ENCODE assay signal across 28 cellular contexts in the genomic region with DNA sequence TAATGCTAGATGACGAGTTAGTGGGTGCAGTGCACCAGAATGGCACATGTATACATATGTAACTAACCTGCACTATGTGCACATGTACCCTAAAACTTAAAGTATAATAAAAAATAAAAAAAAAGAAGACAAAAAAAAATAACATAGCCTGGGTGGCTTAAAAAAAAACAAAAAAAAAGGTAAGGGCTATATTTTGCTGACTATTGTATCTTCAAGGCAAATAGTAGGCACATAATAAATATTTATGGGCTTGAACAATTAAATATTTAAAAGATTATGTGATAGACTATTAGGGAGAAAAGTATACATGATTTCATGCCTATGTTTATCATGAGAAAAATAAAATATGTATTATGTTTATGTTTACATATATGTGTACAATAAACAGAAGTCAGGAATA.
"Had no signal": no experiment of that assay in that cellular context is flagged by ENCODE, and none has a peak within 500 bp of the region (broad histone marks: within the 10 kb centered on the region; RNA-seq: fewer than 3 reads in every experiment).

No MANE protein-coding gene starts in this region.

- H2AFZ ChIP-seq: neural progenitor cell, parathyroid adenoma had no signal

- H3K9me3 ChIP-seq: ovary, psoas muscle, thoracic aorta, thyroid gland, upper lobe of left lung, vagina had no signal

- H3K4me1 ChIP-seq: parathyroid adenoma, psoas muscle, spleen, stomach, thyroid gland, tibial nerve, upper lobe of left lung, vagina had no signal

- H3K9ac ChIP-seq: neural progenitor cell, parathyroid adenoma had no signal

- H3K27ac ChIP-seq: neural progenitor cell, ovary, parathyroid adenoma, psoas muscle, skin epidermis, spleen, stomach, thoracic aorta, thyroid gland, tibial nerve, upper lobe of left lung, vagina had no signal

- H3K4me3 ChIP-seq: neural progenitor cell, ovary, psoas muscle, skin epidermis, smooth muscle cell, spleen, stomach, thoracic aorta, thyroid gland, tibial nerve, upper lobe of left lung, vagina had no signal

- DNase-seq: naive thymus-derived CD4-positive, alpha-beta T cell; natural killer cell; occipital lobe; ovary; posterior cingulate gyrus; psoas muscle; right cardiac atrium; spleen; stimulated activated CD4-positive, alpha-beta T cell treated with anti-CD3 and anti-CD28 coated beads, Interleukin-12 subunit alpha, Interleukin-12 subunit beta, amount 100 ng/mL, for 4 hours; stimulated activated CD4-positive, alpha-beta T cell treated with anti-CD3 and anti-CD28 coated beads, Interleukin-1b, Interleukin-23, amount 100 ng/mL, for 48 hours; stimulated activated CD4-positive, alpha-beta T cell treated with anti-CD3 and anti-CD28 coated beads, Interleukin-4, amount 100 ng/mL, for 1 hour; stimulated activated CD4-positive, alpha-beta T cell treated with anti-CD3 and anti-CD28 coated beads, Interleukin-4, amount 100 ng/mL, for 4 hours; stimulated activated CD8-positive, alpha-beta memory T cell treated with anti-CD3 and anti-CD28 coated beads, Interleukin-4, amount 100 ng/mL, for 48 hours; stimulated activated naive CD4-positive, alpha-beta T cell; stomach; thyroid gland; trophoblast cell; upper lobe of left lung had no signal

- H3K36me3 ChIP-seq: neural progenitor cell, ovary, spleen, stomach, thoracic aorta, thyroid gland, tibial nerve, upper lobe of left lung, vagina had no signal

- H3K27me3 ChIP-seq: neural progenitor cell, ovary, spleen, stomach, thyroid gland, tibial nerve, upper lobe of left lung, vagina had no signal

- FAIRE-seq: urothelium cell line had no signal

- ATAC-seq: naive thymus-derived CD4-positive, alpha-beta T cell; natural killer cell; psoas muscle; right cardiac atrium; sciatic nerve; stimulated activated memory B cell treated with anti-CD40 and anti-IgM and Interleukin-4, amounts not matched to agents 10 μg/mL and 1 μg/mL and 100 μg/mL, for 72 hours had no signal

- H3K4me2 ChIP-seq: neural progenitor cell, smooth muscle cell had no signal
